17 cellular contexts compared by ENCODE assay signal in genomic region chr5:108372369-108372768, GRCh38. TPM values are rescaled to one million over a fixed set of nuclear protein-coding genes. Genes with fewer than 3 reads are reported as not detected.
DNase-seq lines count a peak whose midpoint lies in the region; ATAC-seq, FAIRE-seq and TF ChIP-seq lines count a peak whose summit lies in the region.
"Had no signal": no experiment of that assay in that cellular context is flagged by ENCODE, and none has a peak within 500 bp of the region (broad histone marks: within the 10 kb centered on the region; RNA-seq: fewer than 3 reads in every experiment).

No MANE protein-coding gene starts in this region.

- H3K9ac ChIP-seq in K562 (ENCODE audit: insufficient read depth in 1 of 2, low read depth in 2 of 2, low read length in 2 of 2) (no peak overlapping the region), mesendoderm (ENCODE audit: low read length) (no peak overlapping the region)
- H3K9ac ChIP-seq: BLaER1 had no signal

- no peak for TF ChIP-seq RAD21 in K562 (CRISPR knock-in tag; conservative IDR thresholded peaks at IDR 0.05 in 1 of 2, IDR thresholded peaks at IDR 0.05 in 1 of 2)

- intact Hi-C loops in K562 (cut with micrococcal nuclease), result no loop called here

- no peak overlapping the region for H3K18ac ChIP-seq in mesendoderm (ENCODE audit: low read length)

- in situ Hi-C loops in K562 (cut with MboI), result no loop called here

- H3K9me1 ChIP-seq in K562 (ENCODE audit: control insufficient read depth, insufficient read depth, low read length), result no peaks in the 10 kb centered on the region

- peaks cover 13 to 17% of the 10 kb centered on the region in 2 donors for H3K9me3 Mint-ChIP-seq in activated T-cell treated with anti-CD3 and anti-CD28 coated beads, Interleukin-2, amount 50 U/mL, for 72 hours
- H3K9me3 Mint-ChIP-seq in activated T-cell treated with anti-CD3 and anti-CD28 coated beads, Interleukin-2, amount 50 U/mL, for 4 hours, result peaks cover 38% of the 10 kb centered on the region

- no peak overlapping the region for H2BK120ac ChIP-seq in mesendoderm (ENCODE audit: low read depth, low read length)

- H3K79me1 ChIP-seq in mesendoderm (ENCODE audit: low read length), result peaks cover 5% of the 10 kb centered on the region

- no peak for TF ChIP-seq EP300 in K562 (IDR thresholded peaks at IDR 0.05; ENCODE audit: low read length)

- no peak overlapping the region for H2BK15ac ChIP-seq in mesendoderm (replicated peaks; ENCODE audit: low read depth)

- H2BK5ac ChIP-seq in mesendoderm (ENCODE audit: low read length), result no peak overlapping the region

- no peak overlapping the region for H3K56ac ChIP-seq in mesendoderm (ENCODE audit: low read length)

- H4K8ac ChIP-seq in mesendoderm (ENCODE audit: low read depth, low read length), result no peak overlapping the region

- no TSS peak for BruUV-seq in K562 (replicated peaks; lab: Mats Ljungman, UMichigan)

- H3K79me2 ChIP-seq in K562 (ENCODE audit: control insufficient read depth, insufficient read depth, low read length) (no peaks in the 10 kb centered on the region), mesendoderm (ENCODE audit: control insufficient read depth, insufficient read depth, low read length) (peaks cover 3% of the 10 kb centered on the region)

- POLR2A ChIA-PET in HEK293 (lab: Yijun Ruan, JAX) (interaction anchor here (1.3 kb wide), 1 partner anchor 8 kb away, joined by 3 read pairs; no protein-coding TSS in a partner anchor), K562 (lab: Yijun Ruan, JAX) (no interaction called here)

- no peak overlapping the region for H3K4me2 ChIP-seq in K562 (ENCODE audit: insufficient read depth, low read length)
- H3K4me2 ChIP-seq in mesendoderm (ENCODE audit: low read length), result no peak overlapping the region
- H3K4me2 ChIP-seq: BLaER1 had no signal

- H3K36me3 Mint-ChIP-seq in activated T-cell treated with anti-CD3 and anti-CD28 coated beads, Interleukin-2, amount 50 U/mL, for 72 hours (ENCODE audit: insufficient read depth in 2 of 2), result peaks cover 17 to 37% of the 10 kb centered on the region in 2 donors
- peaks cover 27% of the 10 kb centered on the region for H3K36me3 Mint-ChIP-seq in activated T-cell treated with anti-CD3 and anti-CD28 coated beads, Interleukin-2, amount 50 U/mL, for 4 hours (ENCODE audit: insufficient read depth)

- WGBS in K562 (ENCODE audit: insufficient coverage, low coverage, missing lambda C conversion rate), result 26% methylated on average over 2 of the region's 2 CpGs
- WGBS in mesendoderm (ENCODE audit: extremely low coverage, insufficient coverage, low lambda C conversion rate), result no CpG with 5 or more reads among the region's 2 CpGs

- H3K36me3 ChIP-seq in HEK293 (ENCODE audit: control insufficient read depth in 2 of 2, insufficient read depth in 1 of 2, low read length in 2 of 2) (no peaks in the 10 kb centered on the region), K562 (ENCODE audit: control insufficient read depth, insufficient read depth, low read length) (no peaks in the 10 kb centered on the region), mesendoderm (ENCODE audit: control insufficient read depth, insufficient read depth, low read length) (no peaks in the 10 kb centered on the region)
- H3K36me3 ChIP-seq: HAP-1 had no signal

- no peak for FAIRE-seq in K562 (lab: Jason Lieb, UNC)
- no peak for FAIRE-seq in RCC 7860 (lab: Jason Lieb, UNC)
- FAIRE-seq: H1 had no signal

- no peak overlapping the region for H2AFZ ChIP-seq in K562 (ENCODE audit: low read depth, low read length)

- peak overlapping the region; percentile 75 for H3K27ac Mint-ChIP-seq in activated T-cell treated with anti-CD3 and anti-CD28 coated beads, Interleukin-2, amount 50 U/mL, for 72 hours
- H3K27ac Mint-ChIP-seq: CD14-positive monocyte had no signal

- H3K4ac ChIP-seq in mesendoderm (ENCODE audit: low read depth, low read length), result no peak overlapping the region

- TF ChIP-seq CTCF in HEK293 (tag by site-specific recombination; IDR thresholded peaks at IDR 0.05), result no peak
- no peak for TF ChIP-seq CTCF in K562 (IDR thresholded peaks at IDR 0.05 in 2 of 3, conservative IDR thresholded peaks at IDR 0.05 in 1 of 3; ENCODE audit: insufficient read depth in 2 of 3, low read depth in 1 of 3, low read length in 3 of 3)

- no peak overlapping the region for H3K23ac ChIP-seq in mesendoderm (ENCODE audit: low read length)

- H3K27ac ChIP-seq in HEK293 (ENCODE audit: extremely low read depth, low read depth, low read length) (no peak overlapping the region), K562 (ENCODE audit: extremely low read depth, low read depth, low read length) (no peak overlapping the region), mesendoderm (ENCODE audit: low read depth, low read length) (no peak overlapping the region)
- H3K27ac ChIP-seq: BLaER1, HL-60 had no signal

- H3K9me3 ChIP-seq in HEK293 (ENCODE audit: control insufficient read depth, insufficient read depth, low read depth, low read length), result no peaks in the 10 kb centered on the region
- H3K9me3 ChIP-seq in K562 (replicated peaks; ENCODE audit: control insufficient read depth, insufficient read depth, low read depth, low read length), result peaks cover 6% of the 10 kb centered on the region; the same call in 1 of the 2 replicates

- no peak overlapping the region for H3K4me3 ChIP-seq in HEK293 (ENCODE audit: low read depth, low read length)
- no peak overlapping the region for H3K4me3 ChIP-seq in K562
- no peak overlapping the region for H3K4me3 ChIP-seq in mesendoderm (ENCODE audit: low read length)
- H3K4me3 ChIP-seq: BLaER1, HAP-1 had no signal

- no peak overlapping the region for H3K4me3 Mint-ChIP-seq in activated T-cell treated with anti-CD3 and anti-CD28 coated beads, Interleukin-2, amount 50 U/mL, for 72 hours
- no peak overlapping the region for H3K4me3 Mint-ChIP-seq in activated T-cell treated with anti-CD3 and anti-CD28 coated beads, Interleukin-2, amount 50 U/mL, for 4 hours
- H3K4me3 Mint-ChIP-seq: CD4-positive, alpha-beta memory T cell had no signal

- no peak overlapping the region for H4K5ac ChIP-seq in mesendoderm (ENCODE audit: low read length)

- CTCF ChIA-PET in HEK293 (lab: Yijun Ruan, JAX) (no interaction called here), K562 (lab: Yijun Ruan, JAX; ENCODE audit: low intra/inter-chr PET ratio) (no interaction called here)

- no peaks in the 10 kb centered on the region for H3K27me3 ChIP-seq in K562 (ENCODE audit: control insufficient read depth in 2 of 2, insufficient read depth in 2 of 2, low read length in 2 of 2)
- no peaks in the 10 kb centered on the region for H3K27me3 ChIP-seq in mesendoderm (ENCODE audit: insufficient read depth, low read length, poor library complexity)
- H3K27me3 ChIP-seq: BLaER1 had no signal

- H3K4me1 ChIP-seq in HEK293 (ENCODE audit: control insufficient read depth, insufficient read depth, low read length), result peaks cover 14% of the 10 kb centered on the region
- no peaks in the 10 kb centered on the region for H3K4me1 ChIP-seq in K562 (replicated peaks in 1 of 2; ENCODE audit: control insufficient read depth in 2 of 2, insufficient read depth in 2 of 2, low read length in 2 of 2)
- H3K4me1 ChIP-seq in mesendoderm (ENCODE audit: control insufficient read depth, low read depth, low read length), result peaks cover 3% of the 10 kb centered on the region
- H3K4me1 ChIP-seq: BLaER1 had no signal

- DNase-seq in activated T-cell treated with anti-CD3 and anti-CD28 coated beads, Interleukin-2, amount 50 U/mL, for 72 hours, result no peak
- no peak for DNase-seq in activated T-cell treated with anti-CD3 and anti-CD28 coated beads, Interleukin-2, amount 50 U/mL, for 4 hours
- DNase-seq in K562 (ENCODE audit: extremely low read depth in 1 of 4, low spot score in 3 of 4) (no peak), mesendoderm (peak; percentile 22), RCC 7860 (ENCODE audit: low spot score) (no peak), HPDE6-E6E7 (ENCODE audit: extremely low spot score) (no peak)
- DNase-seq: 8988T; CD4-positive, alpha-beta memory T cell; DMS79 treated with DMSO at 0.1 percent for 48 hours; GF-D8 had no signal

- no peaks in the 10 kb centered on the region for H4K20me1 ChIP-seq in K562 (replicated peaks; ENCODE audit: control insufficient read depth, insufficient read depth, low read length)

- ATAC-seq in activated T-cell treated with anti-CD3 and anti-CD28 coated beads, Interleukin-2, amount 50 U/mL, for 72 hours (replicated peaks in 1 of 2), result no peak
- ATAC-seq in activated T-cell treated with anti-CD3 and anti-CD28 coated beads, Interleukin-2, amount 50 U/mL, for 4 hours, result no peak
- ATAC-seq in K562 (no peak), HG03139 (IDR thresholded peaks at IDR 0.05; ENCODE audit: unreplicated experiment) (no peak)

- no peak for TF ChIP-seq POLR2A in K562 (conservative IDR thresholded peaks at IDR 0.05)

- no peaks in the 10 kb centered on the region for H3K27me3 Mint-ChIP-seq in activated T-cell treated with anti-CD3 and anti-CD28 coated beads, Interleukin-2, amount 50 U/mL, for 72 hours (ENCODE audit: low read depth)
- no peaks in the 10 kb centered on the region for H3K27me3 Mint-ChIP-seq in activated T-cell treated with anti-CD3 and anti-CD28 coated beads, Interleukin-2, amount 50 U/mL, for 4 hours (ENCODE audit: low read depth)
- H3K27me3 Mint-ChIP-seq: CD4-positive, alpha-beta memory T cell had no signal

- peaks cover 12% of the 10 kb centered on the region for H3K4me1 Mint-ChIP-seq in activated T-cell treated with anti-CD3 and anti-CD28 coated beads, Interleukin-2, amount 50 U/mL, for 72 hours (ENCODE audit: low read depth)
- peaks cover 8% of the 10 kb centered on the region for H3K4me1 Mint-ChIP-seq in activated T-cell treated with anti-CD3 and anti-CD28 coated beads, Interleukin-2, amount 50 U/mL, for 4 hours (ENCODE audit: low read depth)
- H3K4me1 Mint-ChIP-seq: CD14-positive monocyte had no signal

- no peak overlapping the region for H2AK5ac ChIP-seq in mesendoderm (ENCODE audit: low read length)

RNA-seq across cellular contexts. Expression of gene FBXL17, which starts 9.5 kb away (rescaled TPM):
- 10 to 100 TPM; 12.5 to 14.5 TPM for total RNA-seq in activated T-cell treated with anti-CD3 and anti-CD28 coated beads, Interleukin-2, amount 50 U/mL, for 72 hours
- total RNA-seq in activated T-cell treated with anti-CD3 and anti-CD28 coated beads, Interleukin-2, amount 50 U/mL, for 4 hours, result 1 to 10 TPM; 5.9 to 6.6 (median 6.5) TPM
- 5.1 and 5.3 TPM in 2 replicates for total RNA-seq in K562 (2011; cell fraction: chromatin; rRNA removed; ENCODE audit: low replicate concordance)
- total RNA-seq in K562 (2011; cell fraction: nucleolus; rRNA removed), result 4.3 and 4.8 TPM in 2 replicates
- total RNA-seq in K562 (2011; cell fraction: nucleoplasm; rRNA removed), result 3.3 and 4.2 TPM in 2 replicates
- 1.8 and 2.2 TPM in 2 replicates for total RNA-seq in K562 (2014; rRNA removed)
- total RNA-seq in K562 (2014; rRNA removed; fragmentation: Illumina TruSeq; extraction: Trizol), result 4.1 and 5.2 TPM in 2 replicates
- 5.0 and 5.4 TPM in 2 replicates for total RNA-seq in K562 (2015; rRNA removed; fragmentation: Illumina TruSeq; extraction: Trizol)
- 3.0 and 3.1 TPM in 2 replicates for total RNA-seq in K562 (2021)
- polyA plus RNA-seq in K562 (2011; rRNA removed), result 0.87 and 1.3 TPM in 2 replicates
- 0.40 and 0.54 TPM in 2 replicates for polyA plus RNA-seq in K562 (2011; cell fraction: cytosol; rRNA removed)
- 1.4 and 2.2 TPM in 2 replicates for polyA plus RNA-seq in K562 (2011; cell fraction: nucleus; rRNA removed)
- 5.0 and 6.3 TPM in 2 replicates for polyA plus RNA-seq in K562 (2012)
- polyA plus RNA-seq in K562 (2014; fragmentation: Illumina TruSeq; extraction: Trizol), result 2.0 and 2.1 TPM in 2 replicates
- polyA plus RNA-seq in K562 (2014; fragmentation: Nextera tagmentation; extraction: Ambion mirVana), result under 1 TPM; 0.32 to 0.48 TPM
- 1.2 and 2.5 TPM in 2 replicates for polyA plus RNA-seq in K562 (2014; rRNA removed)
- polyA minus RNA-seq in K562 (2011; rRNA and poly(A)+ RNA removed), result 1.3 and 4.4 TPM in 2 replicates
- polyA minus RNA-seq in K562 (2011; cell fraction: cytosol; rRNA and poly(A)+ RNA removed), result 0.55 and 1.3 TPM in 2 replicates
- polyA minus RNA-seq in K562 (2011; cell fraction: nucleus; rRNA and poly(A)+ RNA removed), result 4.8 and 7.8 TPM in 2 replicates
- polyA plus RNA-seq in mesendoderm (2013, experiment 1 of 2), result 1.7 TPM
- 1.8 TPM for polyA plus RNA-seq in mesendoderm (2013, experiment 2 of 2)
